ENCODE assay signal across 8 cellular contexts in genomic region chr11:90476442-90477007, GRCh38.
DNase-seq lines count a peak whose midpoint lies in the region; ATAC-seq and TF ChIP-seq lines count a peak whose summit lies in the region.

No MANE protein-coding gene starts in this region.

- peak; percentile 50 for ATAC-seq in GM18873 (IDR thresholded peaks at IDR 0.05; ENCODE audit: low FRiP score, unreplicated experiment)

- H3K27me3 Mint-ChIP-seq in Calu3 (ENCODE audit: unreplicated experiment) = no peaks in the 10 kb centered on the region

- no peaks in the 10 kb centered on the region for H3K9me3 Mint-ChIP-seq in Calu3 (ENCODE audit: low read depth, unreplicated experiment)

- no peaks in the 10 kb centered on the region for H3K36me3 Mint-ChIP-seq in Calu3 (ENCODE audit: insufficient read depth, unreplicated experiment)

- no peak overlapping the region for H3K27ac Mint-ChIP-seq in Calu3 (ENCODE audit: unreplicated experiment)

- no peak overlapping the region for H3K4me3 Mint-ChIP-seq in Calu3 (ENCODE audit: low read depth, unreplicated experiment)

- peak; percentile 52 for DNase-seq in Calu3
- DNase-seq in LHCN-M2 (ENCODE audit: low read depth) = peak; percentile 1
- peak; percentile 12 for DNase-seq in UCSD-AML1 (lab: John Stamatoyannopoulos, UW; ENCODE audit: unreplicated experiment)
- DNase-seq in head of caudate nucleus = peak in 36 of 42 donors; percentile 10 to 74 (median 43)
- peak; percentile 36 for DNase-seq in stimulated activated CD8-positive, alpha-beta memory T cell treated with anti-CD3 and anti-CD28 coated beads, Interleukin-4, amount 100 ng/mL, for 48 hours
- no peak for DNase-seq in effector CD8-positive, alpha-beta T cell (lab: John Stamatoyannopoulos, UW)
- DNase-seq in activated CD4-positive, CD25-positive, alpha-beta regulatory T cell treated with anti-CD3 and anti-CD28 coated beads, Interleukin-2, amount 50 U/mL, for 72 hours = no peak

- intact Hi-C loops in Calu3 (cut with micrococcal nuclease; ENCODE audit: unreplicated experiment) = loop anchor here (5.0 kb wide), 1 partner anchor 771 kb away; no protein-coding TSS in a partner anchor
- intact Hi-C loops in head of caudate nucleus (cut with DNase I) = no loop called here

- H3K4me1 Mint-ChIP-seq in Calu3 (ENCODE audit: low read depth, unreplicated experiment) = no peaks in the 10 kb centered on the region

- no peak for TF ChIP-seq CTCF in Calu3 (IDR thresholded peaks at IDR 0.05; ENCODE audit: unreplicated experiment)

- CTCF ChIA-PET in Calu3 (lab: Charles Lee) = no interaction called here

- BruUV-seq in Calu3 (replicated peaks; lab: Mats Ljungman, UMichigan) = no TSS peak

Comparison
In these comparisons a context has a peak if more than half of its experiments do, and no peak if none do; other contexts are left out.
1. DNase-seq: peak in Calu3 (single experiment), LHCN-M2 (single experiment), UCSD-AML1 (single experiment), head of caudate nucleus (36 of 42) and stimulated activated CD8-positive, alpha-beta memory T cell treated with anti-CD3 and anti-CD28 coated beads, Interleukin-4, amount 100 ng/mL, for 48 hours (single experiment); none in effector CD8-positive, alpha-beta T cell (single experiment) and activated CD4-positive, CD25-positive, alpha-beta regulatory T cell treated with anti-CD3 and anti-CD28 coated beads, Interleukin-2, amount 50 U/mL, for 72 hours (single experiment).